In the genomic region with DNA sequence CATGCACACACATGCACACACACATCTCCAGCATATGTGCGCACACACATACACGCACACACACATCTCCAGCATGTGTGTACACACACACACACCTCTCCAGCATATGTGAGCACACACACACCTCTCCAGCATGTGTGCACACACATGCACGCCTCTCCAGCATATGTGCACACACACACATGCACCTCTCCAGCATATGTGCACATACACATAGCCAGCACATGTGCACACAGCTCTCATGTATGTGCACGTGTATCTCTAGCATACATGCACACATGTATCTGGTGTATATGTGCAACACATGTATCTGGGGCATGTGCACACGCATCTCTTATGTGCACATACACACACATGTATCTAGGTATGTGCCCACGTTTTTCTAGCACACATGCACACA, we compare ENCODE assay signal across 1 cellular context.
A peak's percentile ranks its signal among the peaks of the same experiment; 100 is the strongest.
TF ChIP-seq lines count a peak whose summit lies in the region.

No MANE protein-coding gene starts in this region.

TF ChIP-seq in K562, 482 proteins besides CTCF, POLR2A, EP300 and RAD21:
- TF ChIP-seq NELFE (IDR thresholded peaks at IDR 0.05; ENCODE audit: insufficient read depth, insufficient read length) (no peak), IRF2 (CRISPR knock-in tag; IDR thresholded peaks at IDR 0.05) (peak; percentile 55; the same call in 1 of the 2 replicates), MTA2 (IDR thresholded peaks at IDR 0.05; ENCODE audit: low read depth) (no peak), SNRNP70 (optimal IDR thresholded peaks at IDR 0.05; ENCODE audit: low read depth, low read length) (no peak), POLR2AphosphoS5 (IDR thresholded peaks at IDR 0.05; ENCODE audit: control insufficient read depth, insufficient read depth, low read depth, low read length) (no peak), KDM1A (IDR thresholded peaks at IDR 0.05) (peak in 1 of 2 experiments; percentile 61; a peak in 1 of 4 replicates)
- TF ChIP-seq, protein P1, sequence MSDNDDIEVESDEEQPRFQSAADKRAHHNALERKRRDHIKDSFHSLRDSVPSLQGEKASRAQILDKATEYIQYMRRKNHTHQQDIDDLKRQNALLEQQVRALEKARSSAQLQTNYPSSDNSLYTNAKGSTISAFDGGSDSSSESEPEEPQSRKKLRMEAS (CRISPR knock-in tag; IDR thresholded peaks at IDR 0.05) = 0 out of 2 replicates have a peak, but pooled peaks have one; percentile 14
